In genomic region chr2:111298927-111299326, GRCh38 we compare ENCODE assay signal across 5 cellular contexts.
DNase-seq lines count a peak whose midpoint lies in the region; ATAC-seq, FAIRE-seq and TF ChIP-seq lines count a peak whose summit lies in the region.
"Not testable (repeated sequence)": the region's sequence is repeated elsewhere in the genome, so short reads cannot be mapped to it uniquely, and the experiment has no call there.

No MANE protein-coding gene starts in this region.

- not testable (repeated sequence) for H3K4me1 ChIP-seq in K562 (replicated peaks in 1 of 2; ENCODE audit: control insufficient read depth in 2 of 2, insufficient read depth in 2 of 2, low read length in 2 of 2); HepG2 (ENCODE audit: insufficient read depth, low read length)

- not testable (repeated sequence) for H3K79me2 ChIP-seq in K562 (ENCODE audit: control insufficient read depth, insufficient read depth, low read length); HepG2 (ENCODE audit: insufficient read depth, low read length)

- TF ChIP-seq POLR2A in K562 (conservative IDR thresholded peaks at IDR 0.05); HepG2 (IDR thresholded peaks at IDR 0.05; ENCODE audit: insufficient read depth in 1 of 2, low read depth in 2 of 2, low read length in 2 of 2): not testable (repeated sequence)

- ATAC-seq in K562, HepG2: not testable (repeated sequence)

- TF ChIP-seq RAD21 in K562 (CRISPR knock-in tag; conservative IDR thresholded peaks at IDR 0.05 in 1 of 2, IDR thresholded peaks at IDR 0.05 in 1 of 2); HepG2 (CRISPR knock-in tag; IDR thresholded peaks at IDR 0.05): not testable (repeated sequence)

- CTCF ChIA-PET in K562 (lab: Yijun Ruan, JAX; ENCODE audit: low intra/inter-chr PET ratio); HepG2 (lab: Yijun Ruan, JAX; ENCODE audit: low intra/inter-chr PET ratio, low total read pairs): not testable (repeated sequence)

- in situ Hi-C loops in K562 (cut with MboI); HepG2 (cut with HindIII; ENCODE audit: extremely low pct_ligation_motif_present, low pct_unique_long_range_greater_than_20kb): not testable (repeated sequence)

- H3K4me2 ChIP-seq in K562 (ENCODE audit: insufficient read depth, low read length); HepG2 (ENCODE audit: low read depth, low read length): not testable (repeated sequence)

- H3K4me1 Mint-ChIP-seq in activated CD4-positive, alpha-beta T cell treated with anti-CD3 and anti-CD28 coated beads, Interleukin-2, amount 10 ng/mL, durations not matched to agents 24 days and 14 days, result not testable (repeated sequence)

- not testable (repeated sequence) for H4K20me1 ChIP-seq in K562 (replicated peaks; ENCODE audit: control insufficient read depth, insufficient read depth, low read length); HepG2 (ENCODE audit: insufficient read depth, low read length)

- TF ChIP-seq EP300 in K562 (IDR thresholded peaks at IDR 0.05; ENCODE audit: low read length); HepG2 (IDR thresholded peaks at IDR 0.05; ENCODE audit: low read depth in 2 of 2, low read length in 2 of 2); HepG2 (CRISPR knock-in tag; IDR thresholded peaks at IDR 0.05; ENCODE audit: borderline replicate concordance): not testable (repeated sequence)

- not testable (repeated sequence) for H3K27me3 ChIP-seq in K562 (ENCODE audit: control insufficient read depth in 2 of 2, insufficient read depth in 2 of 2, low read length in 2 of 2); HepG2 (ENCODE audit: control insufficient read depth in 1 of 2, insufficient read depth in 2 of 2, low read length in 2 of 2)

- no CpG with 5 or more reads among the region's 3 CpGs for WGBS in K562 (ENCODE audit: insufficient coverage, low coverage, missing lambda C conversion rate)
- 71% methylated on average over 1 of the region's 3 CpGs for WGBS in HepG2 (ENCODE audit: low lambda C conversion rate)

- H3K9me3 Mint-ChIP-seq in activated CD4-positive, alpha-beta T cell treated with anti-CD3 and anti-CD28 coated beads, Interleukin-2, amount 10 ng/mL, durations not matched to agents 24 days and 14 days, result not testable (repeated sequence)

- POLR2A ChIA-PET in K562 (lab: Yijun Ruan, JAX); HepG2 (lab: Yijun Ruan, JAX): not testable (repeated sequence)

- H3K4me3 Mint-ChIP-seq in activated CD4-positive, alpha-beta T cell treated with anti-CD3 and anti-CD28 coated beads, Interleukin-2, amount 10 ng/mL, durations not matched to agents 24 days and 14 days, result not testable (repeated sequence)

- not testable (repeated sequence) for H3K4me3 ChIP-seq in K562; HepG2 (replicated peaks in 1 of 3; ENCODE audit: insufficient read depth in 1 of 3, low read depth in 2 of 3, low read length in 3 of 3)

- intact Hi-C loops in activated CD4-positive, alpha-beta T cell treated with anti-CD3 and anti-CD28 coated beads, Interleukin-2, amount 10 ng/mL, durations not matched to agents 24 days and 14 days (cut with micrococcal nuclease); K562 (cut with micrococcal nuclease); HepG2 (cut with micrococcal nuclease; ENCODE audit: unreplicated experiment): not testable (repeated sequence)

- BruUV-seq in K562 (replicated peaks; lab: Mats Ljungman, UMichigan); HepG2 (replicated peaks; lab: Mats Ljungman, UMichigan): not testable (repeated sequence)

- not testable (repeated sequence) for H3K9me3 ChIP-seq in K562 (replicated peaks; ENCODE audit: control insufficient read depth, insufficient read depth, low read depth, low read length); HepG2 (ENCODE audit: low read length)

- not testable (repeated sequence) for H3K36me3 Mint-ChIP-seq in activated CD4-positive, alpha-beta T cell treated with anti-CD3 and anti-CD28 coated beads, Interleukin-2, amount 10 ng/mL, durations not matched to agents 24 days and 14 days (ENCODE audit: low read depth)

- not testable (repeated sequence) for TF ChIP-seq CTCF in K562 (IDR thresholded peaks at IDR 0.05 in 2 of 3, conservative IDR thresholded peaks at IDR 0.05 in 1 of 3; ENCODE audit: insufficient read depth in 2 of 3, low read depth in 1 of 3, low read length in 3 of 3); HepG2 (CRISPR knock-in tag; IDR thresholded peaks at IDR 0.05)

- not testable (repeated sequence) for H2AFZ ChIP-seq in K562 (ENCODE audit: low read depth, low read length); HepG2 (ENCODE audit: low read length)

- not testable (repeated sequence) for H3K27ac Mint-ChIP-seq in activated CD4-positive, alpha-beta T cell treated with anti-CD3 and anti-CD28 coated beads, Interleukin-2, amount 10 ng/mL, durations not matched to agents 24 days and 14 days

- not testable (repeated sequence) for H3K27ac ChIP-seq in K562 (ENCODE audit: extremely low read depth, low read depth, low read length); HepG2 (ENCODE audit: extremely low read length, insufficient read depth, low read length)

- H3K27me3 Mint-ChIP-seq in activated CD4-positive, alpha-beta T cell treated with anti-CD3 and anti-CD28 coated beads, Interleukin-2, amount 10 ng/mL, durations not matched to agents 24 days and 14 days, result not testable (repeated sequence)

- FAIRE-seq in HTR-8/SVneo (lab: Jason Lieb, UNC), result peak; percentile 9
- not testable (repeated sequence) for FAIRE-seq in K562 (lab: Jason Lieb, UNC); HepG2 (lab: Jason Lieb, UNC)
- peak; percentile 58 for FAIRE-seq in urothelium cell line (lab: Jason Lieb, UNC)

- not testable (repeated sequence) for DNase-seq in HTR-8/SVneo (ENCODE audit: insufficient read length, low spot score); K562 (ENCODE audit: extremely low read depth in 1 of 4, low spot score in 3 of 4); HepG2 (ENCODE audit: low spot score); urothelium cell line (ENCODE audit: low spot score)
- DNase-seq in activated CD4-positive, alpha-beta T cell treated with anti-CD3 and anti-CD28 coated beads, Interleukin-2, amount 10 ng/mL, durations not matched to agents 24 days and 14 days, result peak; percentile 13

- not testable (repeated sequence) for H3K9ac ChIP-seq in K562 (ENCODE audit: insufficient read depth in 1 of 2, low read depth in 2 of 2, low read length in 2 of 2); HepG2 (ENCODE audit: insufficient read depth, low read depth, low read length)

- H3K36me3 ChIP-seq in K562 (ENCODE audit: control insufficient read depth, insufficient read depth, low read length); HepG2 (replicated peaks in 1 of 2; ENCODE audit: control insufficient read depth in 1 of 2, insufficient read depth in 2 of 2, low read length in 2 of 2): not testable (repeated sequence)

- not testable (repeated sequence) for H3K9me1 ChIP-seq in K562 (ENCODE audit: control insufficient read depth, insufficient read depth, low read length)

TF ChIP-seq in K562, 482 proteins besides CTCF, POLR2A, EP300 and RAD21:
- TF ChIP-seq RBM25 (IDR thresholded peaks at IDR 0.05; ENCODE audit: low read depth, low read length, severe bottlenecking), result peak; percentile 18
TF ChIP-seq in K562: peak in this region for 1; not testable (repeated sequence) for 481.

TF ChIP-seq in HepG2, 621 proteins besides CTCF, POLR2A, EP300 and RAD21:
- TF ChIP-seq ZNF629 (CRISPR knock-in tag; conservative IDR thresholded peaks at IDR 0.05), result peak; percentile 57
